Comparison of ENCODE assay signal across 13 cellular contexts in the genomic region with DNA sequence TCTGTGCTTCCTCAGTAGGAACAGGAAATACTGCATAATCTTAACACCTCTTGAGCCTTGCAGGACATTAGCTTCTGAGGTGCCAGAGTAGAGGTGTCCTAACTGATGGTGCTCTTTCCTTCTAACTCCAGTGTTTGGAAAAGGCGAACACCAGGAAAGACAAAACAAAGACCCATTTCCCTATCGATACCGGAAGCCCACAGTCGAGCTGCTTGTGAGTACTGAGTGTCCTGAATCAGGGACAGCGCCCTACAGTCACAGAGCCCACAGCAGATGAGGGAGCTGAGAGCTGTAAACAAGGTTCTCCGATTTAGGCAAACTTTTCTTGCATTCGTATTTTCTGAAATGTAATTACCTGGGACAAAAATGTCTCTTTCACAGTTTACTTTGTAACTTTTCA. TPM values are rescaled to one million over a fixed set of nuclear protein-coding genes. Genes with fewer than 3 reads are reported as not detected.
DNase-seq lines count a peak whose midpoint lies in the region; ATAC-seq and TF ChIP-seq lines count a peak whose summit lies in the region.
"Had no signal": no experiment of that assay in that cellular context is flagged by ENCODE, and none has a peak within 500 bp of the region (broad histone marks: within the 10 kb centered on the region; RNA-seq: fewer than 3 reads in every experiment).

No MANE protein-coding gene starts in this region.

- CTCF ChIA-PET in CD8-positive, alpha-beta T cell (lab: Charles Lee) = interaction anchor here (0.6 to 11.3 kb wide), 31 partner anchors 8 to 417 kb away, joined by 3 to 209 read pairs (median 5); a partner anchor contains a TSS
- CTCF ChIA-PET in IMR-90 (lab: Yijun Ruan, JAX) = interaction anchor here (0.6 to 1.2 kb wide), 6 partner anchors 12 to 410 kb away, joined by 3 to 8 read pairs (median 4); no protein-coding TSS in a partner anchor
- CTCF ChIA-PET in activated CD8-positive, alpha-beta T cell treated with anti-CD3 and anti-CD28 coated beads, Interleukin-2, amount 10 ng/mL, durations not matched to agents 7 days and 5 days (lab: Charles Lee) = interaction anchor here (0.5 to 9.5 kb wide), 47 partner anchors 9 to 507 kb away, joined by 3 to 315 read pairs (median 4); a partner anchor contains a TSS

- H3K4me3 Mint-ChIP-seq in CD8-positive, alpha-beta T cell = peak overlapping the region; percentile 47
- peak overlapping the region; percentile 26 for H3K4me3 Mint-ChIP-seq in activated CD8-positive, alpha-beta T cell treated with anti-CD3 and anti-CD28 coated beads, Interleukin-2, amount 10 ng/mL, durations not matched to agents 7 days and 5 days

- H3K14ac ChIP-seq in IMR-90 (replicated peaks; ENCODE audit: low read depth, low read length) = no peak overlapping the region

- H3K27ac Mint-ChIP-seq in CD8-positive, alpha-beta T cell = peak overlapping the region; percentile 60
- peak overlapping the region; percentile 85 for H3K27ac Mint-ChIP-seq in activated CD8-positive, alpha-beta T cell treated with anti-CD3 and anti-CD28 coated beads, Interleukin-2, amount 10 ng/mL, durations not matched to agents 7 days and 5 days

- H4K5ac ChIP-seq in IMR-90 (ENCODE audit: low read depth, low read length) = no peak overlapping the region; the same call in 1 of the 2 replicates

- no peak overlapping the region for H2BK15ac ChIP-seq in IMR-90 (ENCODE audit: low read depth, low read length)

- H2AFZ ChIP-seq in IMR-90 (replicated peaks; ENCODE audit: low read length, poor library complexity) = peak overlapping the region; percentile 46

- H3K9me3 ChIP-seq in CD8-positive, alpha-beta T cell (ENCODE audit: low read length) = no peaks in the 10 kb centered on the region
- H3K9me3 ChIP-seq in IMR-90 (ENCODE audit: control insufficient read depth, insufficient read depth, low read length) = no peaks in the 10 kb centered on the region
- no peaks in the 10 kb centered on the region for H3K9me3 ChIP-seq in WERI-Rb-1 (ENCODE audit: severe bottlenecking)
- H3K9me3 ChIP-seq: thyroid gland had no signal

- H3K9me3 Mint-ChIP-seq in CD8-positive, alpha-beta T cell = no peaks in the 10 kb centered on the region
- H3K9me3 Mint-ChIP-seq in activated CD8-positive, alpha-beta T cell treated with anti-CD3 and anti-CD28 coated beads, Interleukin-2, amount 10 ng/mL, durations not matched to agents 7 days and 5 days (ENCODE audit: insufficient read depth) = no peaks in the 10 kb centered on the region

- no TSS peak for BruUV-seq in IMR-90 (replicated peaks; lab: Mats Ljungman, UMichigan)

- peaks cover 59% of the 10 kb centered on the region for H3K4me1 ChIP-seq in CD8-positive, alpha-beta T cell (ENCODE audit: insufficient read depth, low read length)
- peaks cover 11% of the 10 kb centered on the region for H3K4me1 ChIP-seq in IMR-90 (ENCODE audit: control insufficient read depth, insufficient read depth, low read length)

- intact Hi-C loops in CD8-positive, alpha-beta T cell (cut with DNase I, micrococcal nuclease) = loop anchor here in 1 of 2 experiments (1.0 to 5.0 kb wide), 2 partner anchors 23 to 306 kb away; no protein-coding TSS in a partner anchor
- intact Hi-C loops in IMR-90 (cut with micrococcal nuclease) = no loop called here

- H3K23ac ChIP-seq in IMR-90 (ENCODE audit: low read depth, low read length) = no peak overlapping the region

- POLR2A ChIA-PET in CD8-positive, alpha-beta T cell (lab: Charles Lee) = interaction anchor here (0.7 to 4.8 kb wide), 8 partner anchors 16 to 408 kb away, joined by 3 to 53 read pairs (median 4); no protein-coding TSS in a partner anchor
- POLR2A ChIA-PET in IMR-90 (lab: Charles Lee; ENCODE audit: unreplicated experiment) = interaction anchor here (0.5 kb wide), 1 partner anchor 247 kb away, joined by 10 read pairs; no protein-coding TSS in a partner anchor
- POLR2A ChIA-PET in activated CD8-positive, alpha-beta T cell treated with anti-CD3 and anti-CD28 coated beads, Interleukin-2, amount 10 ng/mL, durations not matched to agents 7 days and 5 days (lab: Charles Lee) = interaction anchor here (0.6 to 3.4 kb wide), 3 partner anchors 22 to 777 kb away, joined by 3 to 96 read pairs (median 3); no protein-coding TSS in a partner anchor

- H3K27ac ChIP-seq in CD8-positive, alpha-beta T cell (ENCODE audit: low read depth, low read length) = no peak overlapping the region
- H3K27ac ChIP-seq in IMR-90 (ENCODE audit: insufficient read depth, low read length) (no peak overlapping the region), WERI-Rb-1 (no peak overlapping the region)
- H3K27ac ChIP-seq: RWPE1 had no signal

- H3K4me1 Mint-ChIP-seq in CD8-positive, alpha-beta T cell (ENCODE audit: low read depth) = peaks cover 56% of the 10 kb centered on the region
- H3K4me1 Mint-ChIP-seq in activated CD8-positive, alpha-beta T cell treated with anti-CD3 and anti-CD28 coated beads, Interleukin-2, amount 10 ng/mL, durations not matched to agents 7 days and 5 days (ENCODE audit: low read depth) = peaks cover 62% of the 10 kb centered on the region

- H3K56ac ChIP-seq in IMR-90 (ENCODE audit: extremely low read depth, insufficient read depth, low read length) = no peak overlapping the region

- no peak for DNase-seq in CD8-positive, alpha-beta T cell
- DNase-seq in IMR-90 (no peak), islet precursor cell (peak; percentile 35), WERI-Rb-1 (no peak), NCI-H146 treated with DMSO at 0.1 percent for 48 hours (lab: John Stamatoyannopoulos, UW; ENCODE audit: unreplicated experiment) (no peak), pons (ENCODE audit: low spot score) (no peak), activated gamma-delta T cell (lab: John Stamatoyannopoulos, UW) (no peak)
- DNase-seq in activated CD8-positive, alpha-beta T cell treated with anti-CD3 and anti-CD28 coated beads, Interleukin-2, amount 10 ng/mL, durations not matched to agents 7 days and 5 days = no peak
- DNase-seq: kidney glomerular epithelial cell, NCI-H2029, posterior cingulate gyrus, thyroid gland had no signal

- ATAC-seq in CD8-positive, alpha-beta T cell = no peak
- ATAC-seq in IMR-90 (ENCODE audit: low read depth) = no peak
- no peak for ATAC-seq in activated CD8-positive, alpha-beta T cell treated with anti-CD3 and anti-CD28 coated beads, Interleukin-2, amount 10 ng/mL, durations not matched to agents 7 days and 5 days

- peak overlapping the region; percentile 13; the same call in 1 of the 2 replicates for H2BK20ac ChIP-seq in IMR-90 (ENCODE audit: low read depth, low read length)

- no peak overlapping the region for H2BK120ac ChIP-seq in IMR-90 (ENCODE audit: low read depth, low read length)

- H2BK5ac ChIP-seq in IMR-90 (ENCODE audit: low read depth, low read length, poor library complexity, severe bottlenecking) = no peak overlapping the region

- TF ChIP-seq POLR2A in IMR-90 (IDR thresholded peaks at IDR 0.05; ENCODE audit: low read depth, low read length) = no peak

- no peaks in the 10 kb centered on the region; the same call in 1 of the 2 replicates for H3K9me1 ChIP-seq in IMR-90 (ENCODE audit: insufficient read depth, low read length)

- H4K8ac ChIP-seq in IMR-90 (ENCODE audit: low read depth in 2 of 2, low read length in 2 of 2) = peak overlapping the region in 1 of 2 experiments; percentile 65; a peak in 3 of 4 replicates

- H4K91ac ChIP-seq in IMR-90 (ENCODE audit: insufficient read depth, low read depth, low read length) = no peak overlapping the region

- no CpG with 5 or more reads among the region's 7 CpGs for WGBS in IMR-90 (ENCODE audit: extremely low coverage in 2 of 2, insufficient read length in 1 of 2), 2 experiments

- H2AK5ac ChIP-seq in IMR-90 (ENCODE audit: low read depth, low read length) = 0 out of 2 replicates have a peak overlapping the region, but pooled peaks have one; percentile 3

- no peaks in the 10 kb centered on the region for H3K79me1 ChIP-seq in IMR-90 (ENCODE audit: low read depth in 1 of 2, low read length in 2 of 2)

- H4K20me1 ChIP-seq in IMR-90 (ENCODE audit: insufficient read depth, low read length) = no peaks in the 10 kb centered on the region

- no peak for TF ChIP-seq CTCF in CD8-positive, alpha-beta T cell (IDR thresholded peaks at IDR 0.05)
- TF ChIP-seq CTCF in IMR-90 (conservative IDR thresholded peaks at IDR 0.05; ENCODE audit: low read depth, low read length) (no peak), WERI-Rb-1 (IDR thresholded peaks at IDR 0.05; ENCODE audit: low read depth, low read length) (no peak)

- no peak for TF ChIP-seq RAD21 in IMR-90 (IDR thresholded peaks at IDR 0.05; ENCODE audit: low read length)

- H3K27me3 Mint-ChIP-seq in CD8-positive, alpha-beta T cell (ENCODE audit: low read depth) = no peaks in the 10 kb centered on the region
- H3K27me3 Mint-ChIP-seq in activated CD8-positive, alpha-beta T cell treated with anti-CD3 and anti-CD28 coated beads, Interleukin-2, amount 10 ng/mL, durations not matched to agents 7 days and 5 days (ENCODE audit: low read depth) = no peaks in the 10 kb centered on the region

- no peak overlapping the region for H3K4me2 ChIP-seq in IMR-90 (ENCODE audit: low read depth, low read length)

- dilution Hi-C loops in IMR-90 (cut with HindIII; ENCODE audit: low sequenced_read_pairs, unreplicated experiment) = no loop called here

- no peak overlapping the region for H3K18ac ChIP-seq in IMR-90 (ENCODE audit: low read depth, low read length)

- no peaks in the 10 kb centered on the region for H3K36me3 Mint-ChIP-seq in CD8-positive, alpha-beta T cell
- H3K36me3 Mint-ChIP-seq in activated CD8-positive, alpha-beta T cell treated with anti-CD3 and anti-CD28 coated beads, Interleukin-2, amount 10 ng/mL, durations not matched to agents 7 days and 5 days (ENCODE audit: low read depth) = no peaks in the 10 kb centered on the region

- in situ Hi-C loops in IMR-90 (cut with MboI; ENCODE audit: low sequenced_read_pairs) = loop anchor here (10.0 to 25.0 kb wide), 2 partner anchors 409 to 996 kb away; a partner anchor contains a TSS

- no peak overlapping the region for H2AK9ac ChIP-seq in IMR-90 (replicated peaks; ENCODE audit: low read depth, low read length, poor library complexity)

- no peaks in the 10 kb centered on the region for H3K36me3 ChIP-seq in CD8-positive, alpha-beta T cell (ENCODE audit: insufficient read depth, low read length)
- H3K36me3 ChIP-seq in IMR-90 (ENCODE audit: control insufficient read depth, insufficient read depth, low read length) (no peaks in the 10 kb centered on the region), WERI-Rb-1 (no peaks in the 10 kb centered on the region)
- H3K36me3 ChIP-seq: thyroid gland had no signal

- no peaks in the 10 kb centered on the region for H3K27me3 ChIP-seq in CD8-positive, alpha-beta T cell (ENCODE audit: insufficient read depth, low read length)
- H3K27me3 ChIP-seq in IMR-90 (ENCODE audit: control insufficient read depth, insufficient read depth, low read length) (no peaks in the 10 kb centered on the region), WERI-Rb-1 (ENCODE audit: insufficient read depth, low read depth, severe bottlenecking) (peaks cover 44% of the 10 kb centered on the region)
- H3K27me3 ChIP-seq: thyroid gland had no signal

- H3K4ac ChIP-seq in IMR-90 (ENCODE audit: low read depth, low read length) = no peak overlapping the region

- H3K4me3 ChIP-seq in CD8-positive, alpha-beta T cell (ENCODE audit: low read depth, low read length) = no peak overlapping the region
- H3K4me3 ChIP-seq in IMR-90 (ENCODE audit: insufficient read depth, low read depth, low read length) (no peak overlapping the region), WERI-Rb-1 (ENCODE audit: low read depth, low read length) (no peak overlapping the region)
- H3K4me3 ChIP-seq: thyroid gland had no signal

- H3K9ac ChIP-seq in IMR-90 (ENCODE audit: low read depth, low read length) = no peak overlapping the region

RNA-seq across cellular contexts. Expression of a gene that starts 50.7 kb away (rescaled TPM):
- not detected for total RNA-seq in CD8-positive, alpha-beta T cell
- total RNA-seq in IMR-90 (2012; rRNA removed) = not detected in 2 replicates
- polyA plus RNA-seq in IMR-90 (2012; rRNA removed) = 0.03 TPM in 1 of 2 replicates, not detected in the other
- polyA plus RNA-seq in IMR-90 (2012; cell fraction: cytosol; rRNA removed) = not detected in 2 replicates
- polyA plus RNA-seq in IMR-90 (2012; cell fraction: nucleus; rRNA removed; ENCODE audit: low replicate concordance) = not detected in 2 replicates
- total RNA-seq in activated CD8-positive, alpha-beta T cell treated with anti-CD3 and anti-CD28 coated beads, Interleukin-2, amount 10 ng/mL, durations not matched to agents 7 days and 5 days = under 1 TPM; 0.10 to 0.11 TPM

RNA-seq across cellular contexts. Expression of a gene that starts 58.0 kb away (rescaled TPM):
- total RNA-seq in CD8-positive, alpha-beta T cell = 1 to 10 TPM; 2.8 to 3.0 TPM
- total RNA-seq in IMR-90 (2012; rRNA removed) = 21.7 and 31.9 TPM in 2 replicates
- 18.3 and 20.5 TPM in 2 replicates for polyA plus RNA-seq in IMR-90 (2012; rRNA removed)
- polyA plus RNA-seq in IMR-90 (2012; cell fraction: cytosol; rRNA removed) = 24.8 and 32.4 TPM in 2 replicates
- 45.7 and 80.2 TPM in 2 replicates for polyA plus RNA-seq in IMR-90 (2012; cell fraction: nucleus; rRNA removed; ENCODE audit: low replicate concordance)
- 1 to 10 TPM; 2.4 to 3.8 TPM for total RNA-seq in activated CD8-positive, alpha-beta T cell treated with anti-CD3 and anti-CD28 coated beads, Interleukin-2, amount 10 ng/mL, durations not matched to agents 7 days and 5 days
